Comparison of ENCODE assay signal across 16 cellular contexts in the genomic region with DNA sequence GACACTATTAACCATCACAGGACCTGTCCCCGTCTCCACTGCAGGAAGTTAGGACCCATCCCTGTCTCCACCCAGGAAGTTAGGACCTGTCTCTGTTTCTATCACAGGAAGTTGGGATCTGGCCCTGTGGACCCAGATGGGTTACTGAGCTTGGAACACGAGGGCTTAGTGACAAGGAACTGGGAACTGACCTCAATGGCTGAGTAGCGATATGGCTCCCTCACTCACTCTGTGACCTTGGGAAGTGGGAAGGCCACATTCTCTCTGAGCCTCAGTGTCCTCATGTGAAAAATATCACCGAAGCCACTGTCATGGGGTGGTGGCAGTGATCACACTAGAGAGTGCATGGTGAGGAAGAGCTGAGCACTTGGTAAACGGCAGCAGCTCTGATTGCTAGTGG. TPM values are rescaled to one million over a fixed set of nuclear protein-coding genes. Genes with fewer than 3 reads are reported as not detected.
DNase-seq lines count a peak whose midpoint lies in the region; ATAC-seq and TF ChIP-seq lines count a peak whose summit lies in the region.
"Had no signal": no experiment of that assay in that cellular context is flagged by ENCODE, and none has a peak within 500 bp of the region (broad histone marks: within the 10 kb centered on the region; RNA-seq: fewer than 3 reads in every experiment).

No MANE protein-coding gene starts in this region.

- H3K9me3 ChIP-seq in adipocyte (ENCODE audit: control insufficient read depth, low read length) (peaks cover 12% of the 10 kb centered on the region), neuronal stem cell (replicated peaks in 1 of 2; ENCODE audit: control insufficient read depth in 2 of 2, insufficient read depth in 1 of 2, low read depth in 1 of 2, low read length in 2 of 2) (peaks cover 9 to 20% of the 10 kb centered on the region in 2 donors), thoracic aorta (peaks cover 2% of the 10 kb centered on the region)
- H3K9me3 ChIP-seq: BE2C had no signal

- no peaks in the 10 kb centered on the region for H3K4me1 ChIP-seq in adipocyte (ENCODE audit: control insufficient read depth, insufficient read depth, low read length)
- H3K4me1 ChIP-seq in neuronal stem cell (ENCODE audit: control insufficient read depth in 2 of 2, insufficient read depth in 1 of 2, low read depth in 1 of 2, low read length in 2 of 2): no peaks in the 10 kb centered on the region
- no peaks in the 10 kb centered on the region for H3K4me1 ChIP-seq in thoracic aorta (ENCODE audit: control insufficient read depth in 1 of 2, low read depth in 2 of 2)
- H3K4me1 ChIP-seq: BE2C had no signal

- no peak overlapping the region for H3K4me3 Mint-ChIP-seq in activated CD8-positive, alpha-beta memory T cell treated with anti-CD3 and anti-CD28 coated beads, Interleukin-2, amount 10 ng/mL, durations not matched to agents 7 days and 5 days
- H3K4me3 Mint-ChIP-seq: CD14-positive monocyte; CD4-positive, alpha-beta memory T cell; H9; IgD-negative memory B cell had no signal

- no peak overlapping the region for H2BK15ac ChIP-seq in neuronal stem cell (ENCODE audit: low read length)

- no peak overlapping the region for H2AFZ ChIP-seq in neuronal stem cell (ENCODE audit: low read length)

- no peak overlapping the region for H3K4me2 ChIP-seq in neuronal stem cell (ENCODE audit: insufficient read depth, low read length, poor library complexity, severe bottlenecking)

- H3K79me1 ChIP-seq in neuronal stem cell (ENCODE audit: low read depth, low read length): peaks cover 2% of the 10 kb centered on the region

- no peak overlapping the region for H3K4ac ChIP-seq in neuronal stem cell (ENCODE audit: low read length)

- no peak overlapping the region for H2BK120ac ChIP-seq in neuronal stem cell (ENCODE audit: low read depth, low read length)

- H3K4me1 Mint-ChIP-seq in activated CD8-positive, alpha-beta memory T cell treated with anti-CD3 and anti-CD28 coated beads, Interleukin-2, amount 10 ng/mL, durations not matched to agents 7 days and 5 days: no peaks in the 10 kb centered on the region
- H3K4me1 Mint-ChIP-seq: CD14-positive monocyte; CD4-positive, alpha-beta memory T cell; IgD-negative memory B cell had no signal

- H3K23ac ChIP-seq in neuronal stem cell (ENCODE audit: low read depth, low read length, poor library complexity): peak overlapping the region; percentile 29

- WGBS in neuronal stem cell (ENCODE audit: extremely low coverage in 2 of 2, insufficient read length in 2 of 2, insufficient replicate concordance in 1 of 2), 2 donors: no CpG with 5 or more reads among the region's 5 CpGs

- H3K18ac ChIP-seq in neuronal stem cell (ENCODE audit: low read length): no peak overlapping the region

- H3K27me3 Mint-ChIP-seq in activated CD8-positive, alpha-beta memory T cell treated with anti-CD3 and anti-CD28 coated beads, Interleukin-2, amount 10 ng/mL, durations not matched to agents 7 days and 5 days: peaks cover 6% of the 10 kb centered on the region

- H3K27ac Mint-ChIP-seq in activated CD8-positive, alpha-beta memory T cell treated with anti-CD3 and anti-CD28 coated beads, Interleukin-2, amount 10 ng/mL, durations not matched to agents 7 days and 5 days: no peak overlapping the region
- H3K27ac Mint-ChIP-seq: CD4-positive, alpha-beta memory T cell had no signal

- H3K36me3 ChIP-seq in adipocyte (ENCODE audit: control insufficient read depth, insufficient read depth, low read length, severe bottlenecking) (peaks cover 14% of the 10 kb centered on the region), neuronal stem cell (replicated peaks in 1 of 2; ENCODE audit: control insufficient read depth in 2 of 2, insufficient read depth in 2 of 2, low read length in 2 of 2) (peaks cover 18 to 57% of the 10 kb centered on the region in 2 donors), thoracic aorta (peaks cover 9% of the 10 kb centered on the region)
- H3K36me3 ChIP-seq: BE2C had no signal

- no peak overlapping the region for H4K91ac ChIP-seq in neuronal stem cell (ENCODE audit: low read depth, low read length, poor library complexity)

- H3K9ac ChIP-seq in adipocyte (ENCODE audit: low read length) (no peak overlapping the region), neuronal stem cell (ENCODE audit: low read depth, low read length, poor library complexity) (no peak overlapping the region)

- no peak overlapping the region for H3K27ac ChIP-seq in neuronal stem cell (replicated peaks; ENCODE audit: low read length)
- H3K27ac ChIP-seq in thoracic aorta: no peak overlapping the region

- H4K8ac ChIP-seq in neuronal stem cell (ENCODE audit: low read depth, low read length): no peak overlapping the region

- H3K9me3 Mint-ChIP-seq in activated CD8-positive, alpha-beta memory T cell treated with anti-CD3 and anti-CD28 coated beads, Interleukin-2, amount 10 ng/mL, durations not matched to agents 7 days and 5 days (ENCODE audit: low read depth): no peaks in the 10 kb centered on the region

- no peak overlapping the region for H2BK5ac ChIP-seq in neuronal stem cell (ENCODE audit: low read length)

- H2BK12ac ChIP-seq in neuronal stem cell (ENCODE audit: low read length): no peak overlapping the region

- no peak overlapping the region for H2AK5ac ChIP-seq in neuronal stem cell (ENCODE audit: low read depth, low read length)

- TF ChIP-seq CTCF in thoracic aorta (IDR thresholded peaks at IDR 0.05): no peak

- no peak overlapping the region for H3K14ac ChIP-seq in neuronal stem cell (ENCODE audit: low read length)

- peak; percentile 55 for DNase-seq in adipocyte (ENCODE audit: low read depth)
- no peak for DNase-seq in neuronal stem cell (ENCODE audit: low spot score)
- no peak for DNase-seq in thoracic aorta (ENCODE audit: low spot score)
- no peak for DNase-seq in left lobe of liver (ENCODE audit: low spot score)
- DNase-seq in NOMO-1 treated with DMSO at 0.1 percent for 48 hours (lab: John Stamatoyannopoulos, UW; ENCODE audit: unreplicated experiment): no peak
- DNase-seq in activated CD8-positive, alpha-beta memory T cell treated with anti-CD3 and anti-CD28 coated beads, Interleukin-2, amount 10 ng/mL, durations not matched to agents 7 days and 5 days: no peak
- DNase-seq in nucleus accumbens (lab: John Stamatoyannopoulos, UW): no peak
- DNase-seq: ACHN; BE2C; CD4-positive, alpha-beta memory T cell; DMS79 treated with DMSO at 0.1 percent for 48 hours; GF-D8; H9 had no signal

- CTCF ChIA-PET in activated CD8-positive, alpha-beta memory T cell treated with anti-CD3 and anti-CD28 coated beads, Interleukin-2, amount 10 ng/mL, durations not matched to agents 7 days and 5 days (lab: Charles Lee): no interaction called here

- no peaks in the 10 kb centered on the region for H3K36me3 Mint-ChIP-seq in activated CD8-positive, alpha-beta memory T cell treated with anti-CD3 and anti-CD28 coated beads, Interleukin-2, amount 10 ng/mL, durations not matched to agents 7 days and 5 days
- H3K36me3 Mint-ChIP-seq: CD14-positive monocyte, IgD-negative memory B cell had no signal

- ATAC-seq in thoracic aorta (ENCODE audit: insufficient number of reproducible peaks, low FRiP score, low read depth): peak; percentile 12
- ATAC-seq in left lobe of liver: no peak
- no peak for ATAC-seq in activated CD8-positive, alpha-beta memory T cell treated with anti-CD3 and anti-CD28 coated beads, Interleukin-2, amount 10 ng/mL, durations not matched to agents 7 days and 5 days
- ATAC-seq: HepG2 had no signal

- no peaks in the 10 kb centered on the region for H3K27me3 ChIP-seq in adipocyte (replicated peaks; ENCODE audit: control insufficient read depth, insufficient read depth, low read length)
- H3K27me3 ChIP-seq in neuronal stem cell (ENCODE audit: control insufficient read depth in 3 of 3, insufficient read depth in 3 of 3, low read depth in 1 of 3, low read length in 3 of 3): no peaks in the 10 kb centered on the region
- H3K27me3 ChIP-seq in thoracic aorta (replicated peaks; ENCODE audit: insufficient read depth): no peaks in the 10 kb centered on the region
- H3K27me3 ChIP-seq: BE2C had no signal

- no peak overlapping the region for H3K4me3 ChIP-seq in adipocyte (ENCODE audit: low read length)
- H3K4me3 ChIP-seq in neuronal stem cell (ENCODE audit: low read length in 2 of 2): no peak overlapping the region
- no peak overlapping the region for H3K4me3 ChIP-seq in thoracic aorta

RNA-seq across cellular contexts. Expression of gene FBLN1, which starts 59.4 kb away (rescaled TPM):
- polyA plus RNA-seq in neuronal stem cell (2013, experiment 1 of 2): 160 TPM
- 157 TPM for polyA plus RNA-seq in neuronal stem cell (2013, experiment 2 of 2)
- total RNA-seq in thoracic aorta (100 to 1,000 TPM; 587 to 972 TPM), left lobe of liver (3.8 TPM)
- under 1 TPM in 1 of 2 experiments, not detected in 1; 0.42 TPM for total RNA-seq in activated CD8-positive, alpha-beta memory T cell treated with anti-CD3 and anti-CD28 coated beads, Interleukin-2, amount 10 ng/mL, durations not matched to agents 7 days and 5 days
- total RNA-seq: CD4-positive, alpha-beta memory T cell had no signal
- polyA plus RNA-seq: CD4-positive, alpha-beta memory T cell; IgD-negative memory B cell had no signal

Comparison
In these comparisons a context has a peak if more than half of its experiments do, and no peak if none do; other contexts are left out.
1. RNA of gene FBLN1, which starts 59.4 kb away (total RNA-seq): 587 to 972 TPM in thoracic aorta; 3.8 TPM in left lobe of liver (single experiment) and 0.42 TPM in activated CD8-positive, alpha-beta memory T cell treated with anti-CD3 and anti-CD28 coated beads, Interleukin-2, amount 10 ng/mL, durations not matched to agents 7 days and 5 days; every median in the first group is over 100 times any median in the second.